10 cellular contexts compared by ENCODE assay signal in genomic region chr1:238115852-238116251, GRCh38.
"Had no signal": no experiment of that assay in that cellular context is flagged by ENCODE, and none has a peak within 500 bp of the region (broad histone marks: within the 10 kb centered on the region; RNA-seq: fewer than 3 reads in every experiment).

No MANE protein-coding gene starts in this region.

- H3K36me3 ChIP-seq: HAP-1 had no signal

- H3K27ac ChIP-seq: GM23248, HL-60 had no signal

- H3K9ac ChIP-seq: GM23248 had no signal

- FAIRE-seq: H1, H54, HepG2 had no signal

- H3K36me3 Mint-ChIP-seq: IgD-negative memory B cell had no signal

- H3K4me3 ChIP-seq: GM23248, HAP-1 had no signal

- H3K4me1 Mint-ChIP-seq: IgD-negative memory B cell had no signal

- ATAC-seq: HCT116, HepG2 had no signal

- H2AFZ ChIP-seq: GM23248 had no signal

- H3K27ac Mint-ChIP-seq: HFFc6, IgD-negative memory B cell had no signal

- H3K27me3 Mint-ChIP-seq: IgD-negative memory B cell had no signal

- DNase-seq: GM23248, HFFc6, KBM-7 had no signal

- H3K4me3 Mint-ChIP-seq: HFFc6, IgD-negative memory B cell had no signal

- H3K9me3 ChIP-seq: HAP-1 had no signal
